ENCODE assay signal across 2 cellular contexts in genomic region chr12:1203735-1204019, GRCh38.
TF ChIP-seq lines count a peak whose summit lies in the region.

No MANE protein-coding gene starts in this region.

TF ChIP-seq in IMR-90, 13 proteins besides CTCF, POLR2A, EP300 and RAD21:
- TF ChIP-seq BHLHE40 (IDR thresholded peaks at IDR 0.05; ENCODE audit: low read depth, low read length) (no peak), RCOR1 (IDR thresholded peaks at IDR 0.05; ENCODE audit: insufficient replicate concordance, low read length) (no peak), SMC3 (IDR thresholded peaks at IDR 0.05; ENCODE audit: low read depth, low read length) (no peak), ELK1 (IDR thresholded peaks at IDR 0.05; ENCODE audit: borderline replicate concordance, low read depth, low read length) (no peak), CEBPB (IDR thresholded peaks at IDR 0.05; ENCODE audit: low read depth, low read length) (no peak; the same call in 1 of the 2 replicates), RFX5 (IDR thresholded peaks at IDR 0.05; ENCODE audit: low read depth, low read length) (no peak), CHD1 (IDR thresholded peaks at IDR 0.05; ENCODE audit: low read depth, low read length) (no peak), MAFK (IDR thresholded peaks at IDR 0.05; ENCODE audit: low read depth, low read length) (no peak), NFE2L2 (IDR thresholded peaks at IDR 0.05; ENCODE audit: low read depth, low read length) (no peak), MXI1 (IDR thresholded peaks at IDR 0.05; ENCODE audit: borderline replicate concordance, low read depth, low read length) (no peak)

TF ChIP-seq in HepG2, 621 proteins besides CTCF, POLR2A, EP300 and RAD21:
- TF ChIP-seq FOSL1 (CRISPR knock-in tag; IDR thresholded peaks at IDR 0.05; ENCODE audit: borderline replicate concordance) (no peak), ZNF609 (CRISPR knock-in tag; IDR thresholded peaks at IDR 0.05; ENCODE audit: borderline replicate concordance) (no peak), SIX1 (CRISPR knock-in tag; IDR thresholded peaks at IDR 0.05; ENCODE audit: borderline replicate concordance) (no peak)
